In genomic region chr17:47760409-47761140, GRCh38 we compare ENCODE assay signal across 26 cellular contexts. TPM values are rescaled to one million over a fixed set of nuclear protein-coding genes. Genes with fewer than 3 reads are reported as not detected.
DNase-seq lines count a peak whose midpoint lies in the region; ATAC-seq, FAIRE-seq and TF ChIP-seq lines count a peak whose summit lies in the region.
"Had no signal": no experiment of that assay in that cellular context is flagged by ENCODE, and none has a peak within 500 bp of the region (broad histone marks: within the 10 kb centered on the region; RNA-seq: fewer than 3 reads in every experiment).

No MANE protein-coding gene starts in this region.

- H3K4me3 Mint-ChIP-seq in osteocyte (ENCODE audit: unreplicated experiment), result no peak overlapping the region
- no peak overlapping the region for H3K4me3 Mint-ChIP-seq in activated CD8-positive, alpha-beta memory T cell treated with anti-CD3 and anti-CD28 coated beads, Interleukin-2, amount 10 ng/mL, durations not matched to agents 7 days and 5 days
- H3K4me3 Mint-ChIP-seq: B cell; CD4-positive, alpha-beta T cell; CD8-positive, alpha-beta T cell had no signal

- H3K27me3 Mint-ChIP-seq in osteocyte (ENCODE audit: unreplicated experiment), result peaks cover 54% of the 10 kb centered on the region
- H3K27me3 Mint-ChIP-seq in activated CD8-positive, alpha-beta memory T cell treated with anti-CD3 and anti-CD28 coated beads, Interleukin-2, amount 10 ng/mL, durations not matched to agents 7 days and 5 days, result peaks cover 17% of the 10 kb centered on the region

- WGBS in K562 (ENCODE audit: insufficient coverage, low coverage, missing lambda C conversion rate), result 2% methylated on average over 5 of the region's 5 CpGs
- WGBS in smooth muscle cell (ENCODE audit: low lambda C conversion rate), result 70% methylated on average over 5 of the region's 5 CpGs

- no peak for ATAC-seq in K562
- no peak for ATAC-seq in HG02610 (IDR thresholded peaks at IDR 0.05; ENCODE audit: unreplicated experiment)
- ATAC-seq in mucosa of descending colon, result no peak
- no peak for ATAC-seq in activated CD8-positive, alpha-beta memory T cell treated with anti-CD3 and anti-CD28 coated beads, Interleukin-2, amount 10 ng/mL, durations not matched to agents 7 days and 5 days
- ATAC-seq: CD8-positive, alpha-beta T cell had no signal

- TF ChIP-seq CTCF in HEK293 (tag by site-specific recombination; IDR thresholded peaks at IDR 0.05) (no peak), K562 (IDR thresholded peaks at IDR 0.05 in 2 of 3, conservative IDR thresholded peaks at IDR 0.05 in 1 of 3; ENCODE audit: insufficient read depth in 2 of 3, low read depth in 1 of 3, low read length in 3 of 3) (no peak), osteocyte (IDR thresholded peaks at IDR 0.05) (no peak), mucosa of descending colon (IDR thresholded peaks at IDR 0.05) (no peak), smooth muscle cell (IDR thresholded peaks at IDR 0.05; ENCODE audit: borderline replicate concordance, insufficient read depth, poor library complexity, severe bottlenecking) (no peak)

- CTCF ChIA-PET in HEK293 (lab: Yijun Ruan, JAX), result interaction anchor here (0.6 to 1.3 kb wide), 3 partner anchors 8 to 63 kb away, joined by 3 to 4 read pairs (median 3); no protein-coding TSS in a partner anchor
- CTCF ChIA-PET in K562 (lab: Yijun Ruan, JAX; ENCODE audit: low intra/inter-chr PET ratio), result no interaction called here
- CTCF ChIA-PET in activated CD8-positive, alpha-beta memory T cell treated with anti-CD3 and anti-CD28 coated beads, Interleukin-2, amount 10 ng/mL, durations not matched to agents 7 days and 5 days (lab: Charles Lee), result interaction anchor here (0.7 to 2.1 kb wide), 4 partner anchors 29 to 91 kb away, joined by 3 to 6 read pairs (median 4); no protein-coding TSS in a partner anchor

- H4K20me1 ChIP-seq in K562 (replicated peaks; ENCODE audit: control insufficient read depth, insufficient read depth, low read length) (no peaks in the 10 kb centered on the region), smooth muscle cell (ENCODE audit: low read depth) (no peaks in the 10 kb centered on the region)
- H4K20me1 ChIP-seq: BLaER1 treated with 17β-estradiol and CSF1 and Interleukin-3, amounts not matched to agents 10 nM and 100 nM had no signal

- no TSS peak for BruUV-seq in K562 (replicated peaks; lab: Mats Ljungman, UMichigan)

- DNase-seq in K562 (ENCODE audit: extremely low read depth in 1 of 4, low spot score in 3 of 4) (no peak), osteocyte (ENCODE audit: extremely low spot score, unreplicated experiment) (peak; percentile 56), mucosa of descending colon (no peak), smooth muscle cell (lab: John Stamatoyannopoulos, UW; ENCODE audit: unreplicated experiment) (no peak)
- DNase-seq in activated CD8-positive, alpha-beta memory T cell treated with anti-CD3 and anti-CD28 coated beads, Interleukin-2, amount 10 ng/mL, durations not matched to agents 7 days and 5 days, result no peak
- DNase-seq: 8988T; AML-193; CD4-positive, alpha-beta T cell; CD8-positive, alpha-beta T cell; DMS 273 treated with DMSO at 0.1 percent for 48 hours; DMS153; DMS53; DMS79; DND-41; EL; GDM1 had no signal

- no peak for TF ChIP-seq POLR2A in K562 (conservative IDR thresholded peaks at IDR 0.05)

- POLR2A ChIA-PET in HEK293 (lab: Yijun Ruan, JAX) (no interaction called here), K562 (lab: Yijun Ruan, JAX) (interaction anchor here (0.8 kb wide), 1 partner anchor 9 kb away, joined by 3 read pairs; no protein-coding TSS in a partner anchor)

- in situ Hi-C loops in K562 (cut with MboI), result no loop called here

- H3K4me1 ChIP-seq in HEK293 (ENCODE audit: control insufficient read depth, insufficient read depth, low read length) (no peaks in the 10 kb centered on the region), K562 (replicated peaks in 1 of 2; ENCODE audit: control insufficient read depth in 2 of 2, insufficient read depth in 2 of 2, low read length in 2 of 2) (no peaks in the 10 kb centered on the region), mucosa of descending colon (ENCODE audit: low read depth) (no peaks in the 10 kb centered on the region), smooth muscle cell (ENCODE audit: low read depth) (no peaks in the 10 kb centered on the region)

- no peak for TF ChIP-seq EP300 in K562 (IDR thresholded peaks at IDR 0.05; ENCODE audit: low read length)

- H3K27me3 ChIP-seq in K562 (ENCODE audit: control insufficient read depth in 2 of 2, insufficient read depth in 2 of 2, low read length in 2 of 2) (peaks cover 5 to 6% of the 10 kb centered on the region in 2 experiments; a peak in 2 of 5 replicates), smooth muscle cell (ENCODE audit: low read depth) (no peaks in the 10 kb centered on the region)
- H3K27me3 ChIP-seq: BLaER1 treated with 17β-estradiol and CSF1 and Interleukin-3, amounts not matched to agents 10 nM and 100 nM had no signal

- no peak overlapping the region for H3K4me2 ChIP-seq in K562 (ENCODE audit: insufficient read depth, low read length)
- no peak overlapping the region for H3K4me2 ChIP-seq in smooth muscle cell
- H3K4me2 ChIP-seq: BLaER1 treated with 17β-estradiol and CSF1 and Interleukin-3, amounts not matched to agents 10 nM and 100 nM had no signal

- H3F3A ChIP-seq in smooth muscle cell (ENCODE audit: low read depth), result no peaks in the 10 kb centered on the region

- no peak for FAIRE-seq in K562 (lab: Jason Lieb, UNC)
- FAIRE-seq: A204.1, GM12891, GM19239 had no signal

- H3K4me3 ChIP-seq in HEK293 (ENCODE audit: low read depth, low read length) (no peak overlapping the region), K562 (no peak overlapping the region), mucosa of descending colon (no peak overlapping the region), smooth muscle cell (no peak overlapping the region)
- H3K4me3 ChIP-seq: BLaER1 treated with 17β-estradiol and CSF1 and Interleukin-3, amounts not matched to agents 10 nM and 100 nM had no signal

- H3K27ac ChIP-seq in HEK293 (ENCODE audit: extremely low read depth, low read depth, low read length), result no peak overlapping the region
- no peak overlapping the region for H3K27ac ChIP-seq in K562 (ENCODE audit: extremely low read depth, low read depth, low read length)
- H3K27ac ChIP-seq in smooth muscle cell (ENCODE audit: low read depth), result no peak overlapping the region
- H3K27ac ChIP-seq: BLaER1 treated with 17β-estradiol and CSF1 and Interleukin-3, amounts not matched to agents 10 nM and 100 nM; C4-2B had no signal

- H2AFZ ChIP-seq in K562 (ENCODE audit: low read depth, low read length), result no peak overlapping the region
- no peak overlapping the region for H2AFZ ChIP-seq in smooth muscle cell (ENCODE audit: low read depth)

- intact Hi-C loops in K562 (cut with micrococcal nuclease) (no loop called here), mucosa of descending colon (cut with DNase I, micrococcal nuclease) (no loop called here)

- H3K4me1 Mint-ChIP-seq in osteocyte (ENCODE audit: unreplicated experiment), result no peaks in the 10 kb centered on the region
- H3K4me1 Mint-ChIP-seq in activated CD8-positive, alpha-beta memory T cell treated with anti-CD3 and anti-CD28 coated beads, Interleukin-2, amount 10 ng/mL, durations not matched to agents 7 days and 5 days, result peaks cover 16% of the 10 kb centered on the region
- H3K4me1 Mint-ChIP-seq: B cell had no signal

- no peaks in the 10 kb centered on the region; the same call in 1 of the 2 replicates for H3K9me3 ChIP-seq in HEK293 (ENCODE audit: control insufficient read depth, insufficient read depth, low read depth, low read length)
- H3K9me3 ChIP-seq in K562 (replicated peaks; ENCODE audit: control insufficient read depth, insufficient read depth, low read depth, low read length), result no peaks in the 10 kb centered on the region; the same call in 1 of the 2 replicates
- peaks cover 23% of the 10 kb centered on the region for H3K9me3 ChIP-seq in mucosa of descending colon
- H3K9me3 ChIP-seq in smooth muscle cell (replicated peaks; ENCODE audit: low read depth), result peaks cover 6% of the 10 kb centered on the region

- H3K36me3 ChIP-seq in HEK293 (ENCODE audit: control insufficient read depth in 2 of 2, insufficient read depth in 1 of 2, low read length in 2 of 2) (no peaks in the 10 kb centered on the region; a peak in 1 of 3 replicates), K562 (ENCODE audit: control insufficient read depth, insufficient read depth, low read length) (no peaks in the 10 kb centered on the region), mucosa of descending colon (ENCODE audit: low read depth) (no peaks in the 10 kb centered on the region), smooth muscle cell (ENCODE audit: low read depth) (no peaks in the 10 kb centered on the region)

- no peak overlapping the region for H3K27ac Mint-ChIP-seq in osteocyte (ENCODE audit: unreplicated experiment)
- no peak overlapping the region for H3K27ac Mint-ChIP-seq in activated CD8-positive, alpha-beta memory T cell treated with anti-CD3 and anti-CD28 coated beads, Interleukin-2, amount 10 ng/mL, durations not matched to agents 7 days and 5 days
- H3K27ac Mint-ChIP-seq: B cell; CD4-positive, alpha-beta T cell; CD8-positive, alpha-beta T cell had no signal

- H3K9me1 ChIP-seq in K562 (ENCODE audit: control insufficient read depth, insufficient read depth, low read length), result no peaks in the 10 kb centered on the region

- no peaks in the 10 kb centered on the region for H3K36me3 Mint-ChIP-seq in osteocyte (ENCODE audit: unreplicated experiment)
- H3K36me3 Mint-ChIP-seq in activated CD8-positive, alpha-beta memory T cell treated with anti-CD3 and anti-CD28 coated beads, Interleukin-2, amount 10 ng/mL, durations not matched to agents 7 days and 5 days, result peaks cover 21% of the 10 kb centered on the region
- H3K36me3 Mint-ChIP-seq: CD8-positive, alpha-beta T cell had no signal

- H3K9me3 Mint-ChIP-seq in osteocyte (ENCODE audit: unreplicated experiment), result peaks cover 23% of the 10 kb centered on the region
- peaks cover 16% of the 10 kb centered on the region for H3K9me3 Mint-ChIP-seq in activated CD8-positive, alpha-beta memory T cell treated with anti-CD3 and anti-CD28 coated beads, Interleukin-2, amount 10 ng/mL, durations not matched to agents 7 days and 5 days (ENCODE audit: low read depth)
- H3K9me3 Mint-ChIP-seq: CD4-positive, alpha-beta T cell had no signal

- H3K79me2 ChIP-seq in K562 (ENCODE audit: control insufficient read depth, insufficient read depth, low read length) (no peaks in the 10 kb centered on the region), smooth muscle cell (ENCODE audit: low read depth) (no peaks in the 10 kb centered on the region)

- no peak for TF ChIP-seq RAD21 in K562 (CRISPR knock-in tag; conservative IDR thresholded peaks at IDR 0.05 in 1 of 2, IDR thresholded peaks at IDR 0.05 in 1 of 2)

- H3K9ac ChIP-seq in K562 (ENCODE audit: insufficient read depth in 1 of 2, low read depth in 2 of 2, low read length in 2 of 2) (no peak overlapping the region), smooth muscle cell (ENCODE audit: low read depth) (no peak overlapping the region)
- H3K9ac ChIP-seq: BLaER1 treated with 17β-estradiol and CSF1 and Interleukin-3, amounts not matched to agents 10 nM and 100 nM had no signal

RNA-seq across cellular contexts. Expression of gene TBX21, which starts 27.5 kb away (rescaled TPM):
- not detected in 2 replicates for total RNA-seq in K562 (2011; cell fraction: chromatin; rRNA removed; ENCODE audit: low replicate concordance)
- not detected in 2 replicates for total RNA-seq in K562 (2011; cell fraction: nucleolus; rRNA removed)
- not detected in 2 replicates for total RNA-seq in K562 (2011; cell fraction: nucleoplasm; rRNA removed)
- total RNA-seq in K562 (2014; rRNA removed) (not detected in 2 replicates), K562 (2014; rRNA removed; fragmentation: Illumina TruSeq; extraction: Trizol) (not detected in 2 replicates), K562 (2015; rRNA removed; fragmentation: Illumina TruSeq; extraction: Trizol) (not detected in 2 replicates), K562 (2021) (0.07 and 0.18 TPM in 2 replicates), osteocyte (not detected in 2 replicates), mucosa of descending colon (1 to 10 TPM in 2 of 3 donors, under 1 TPM in 1; 0.72 to 1.2 (median 1.2) TPM), smooth muscle cell (not detected in 2 replicates)
- polyA plus RNA-seq in K562 (2011; rRNA removed) (not detected in 2 replicates), K562 (2014; fragmentation: Illumina TruSeq; extraction: Trizol) (not detected in 2 replicates), K562 (2014; fragmentation: Nextera tagmentation; extraction: Ambion mirVana) (not detected), K562 (2014; rRNA removed) (not detected in 2 replicates), smooth muscle cell (not detected in 2 replicates)
- not detected in 2 replicates for polyA plus RNA-seq in K562 (2011; cell fraction: cytosol; rRNA removed)
- not detected in 2 replicates for polyA plus RNA-seq in K562 (2011; cell fraction: nucleus; rRNA removed)
- polyA plus RNA-seq in K562 (2012), result not detected in 2 replicates
- not detected in 2 replicates for polyA minus RNA-seq in K562 (2011; rRNA and poly(A)+ RNA removed)
- polyA minus RNA-seq in K562 (2011; cell fraction: cytosol; rRNA and poly(A)+ RNA removed), result not detected in 2 replicates
- polyA minus RNA-seq in K562 (2011; cell fraction: nucleus; rRNA and poly(A)+ RNA removed), result not detected in 2 replicates
- total RNA-seq in activated CD8-positive, alpha-beta memory T cell treated with anti-CD3 and anti-CD28 coated beads, Interleukin-2, amount 10 ng/mL, durations not matched to agents 7 days and 5 days, result 10 to 100 TPM; 59.0 to 68.4 TPM
- total RNA-seq: G401 had no signal
- polyA plus RNA-seq: BJ had no signal

Comparison
In these comparisons a context has a peak if more than half of its experiments do, and no peak if none do; other contexts are left out.
1. RNA of gene TBX21, which starts 27.5 kb away (total RNA-seq): 59.0 to 68.4 TPM in activated CD8-positive, alpha-beta memory T cell treated with anti-CD3 and anti-CD28 coated beads, Interleukin-2, amount 10 ng/mL, durations not matched to agents 7 days and 5 days; 0.72 to 1.2 TPM in mucosa of descending colon, 0.07 to 0.18 TPM in K562, not detected in osteocyte and not detected in smooth muscle cell; every median in the first group is over 10 times any median in the second.
2. Of the 44 proteins assayed by ChIP-seq in both K562 and HEK293: peak only in K562: none; only in HEK293: SETDB1 and TRIM28; in both: none; in neither: 42.